ENCODE assay signal across 31 cellular contexts in the genomic region with DNA sequence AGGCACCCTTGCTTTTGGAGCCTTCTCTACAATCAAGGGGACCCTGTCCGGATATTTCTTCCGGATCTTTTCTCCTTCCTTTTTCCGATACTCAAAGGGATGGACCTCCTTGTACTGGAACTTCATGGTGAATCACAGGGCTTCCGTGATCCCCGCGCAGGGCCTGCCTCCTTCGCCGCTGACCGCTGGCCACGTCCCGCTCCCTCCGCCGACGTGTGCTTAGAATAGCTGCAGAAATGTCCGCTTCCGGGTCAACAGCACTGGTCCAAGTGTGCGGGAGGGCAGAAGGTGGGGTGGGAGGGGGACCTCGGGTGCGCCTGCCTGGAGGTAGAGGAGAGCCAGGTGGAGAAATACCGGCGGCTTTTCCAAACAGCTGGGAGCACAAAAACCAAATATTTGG.
"Had no signal": no experiment of that assay in that cellular context is flagged by ENCODE, and none has a peak within 500 bp of the region (broad histone marks: within the 10 kb centered on the region; RNA-seq: fewer than 3 reads in every experiment).

No MANE protein-coding gene starts in this region.

- H3K27me3 ChIP-seq: adrenal gland, body of pancreas, colonic mucosa, gastrocnemius medialis, heart left ventricle had no signal

- H3K9me3 ChIP-seq: adrenal gland, body of pancreas, colonic mucosa, gastrocnemius medialis, heart left ventricle had no signal

- H3K36me3 ChIP-seq: adrenal gland, cardiac muscle cell, colonic mucosa, gastrocnemius medialis, heart left ventricle had no signal

- ATAC-seq: activated CD4-positive, alpha-beta T cell treated with anti-CD3 and anti-CD28 coated beads for 36 hours; activated naive CD8-positive, alpha-beta T cell treated with anti-CD3 and anti-CD28 coated beads, Interleukin-2, amount 50 U/mL, for 24 hours; body of pancreas; esophagus mucosa; gastrocnemius medialis; heart left ventricle; T-helper 17 cell had no signal

- H3K4me3 ChIP-seq: adrenal gland, body of pancreas, cardiac muscle cell, colonic mucosa, gastrocnemius medialis, heart left ventricle had no signal

- DNase-seq: activated CD4-positive, alpha-beta memory T cell treated with anti-CD3 and anti-CD28 coated beads, Interleukin-2, amount 10 ng/mL, durations not matched to agents 7 days and 5 days; activated CD4-positive, alpha-beta T cell treated with anti-CD3 and anti-CD28 coated beads for 36 hours; activated CD4-positive, alpha-beta T cell treated with anti-CD3 and anti-CD28 coated beads, Interleukin-2, amount 10 ng/mL, durations not matched to agents 24 days and 14 days; activated CD4-positive, alpha-beta T cell treated with anti-CD3 and anti-CD28 coated beads, Interleukin-2, amount 50 U/mL, for 4 hours; activated CD4-positive, CD25-positive, alpha-beta regulatory T cell; activated CD4-positive, CD25-positive, alpha-beta regulatory T cell treated with anti-CD3 and anti-CD28 coated beads, Interleukin-2, amount 50 U/mL, for 72 hours; activated CD8-positive, alpha-beta memory T cell treated with anti-CD3 and anti-CD28 coated beads, Interleukin-2, amount 50 U/mL, for 48 hours; activated effector memory CD4-positive, alpha-beta T cell treated with anti-CD3 and anti-CD28 coated beads, Interleukin-2, amount 50 U/mL, for 16 hours; activated naive CD4-positive, alpha-beta T cell treated with anti-CD3 and anti-CD28 coated beads for 36 hours; activated naive CD8-positive, alpha-beta T cell treated with anti-CD3 and anti-CD28 coated beads for 36 hours; activated naive CD8-positive, alpha-beta T cell treated with anti-CD3 and anti-CD28 coated beads, Interleukin-2, amount 50 U/mL, for 24 hours; activated T-cell treated with anti-CD3 and anti-CD28 coated beads, Interleukin-2, amount 50 U/mL, for 48 hours; adrenal gland; amygdala; aorta; body of pancreas; central memory CD4-positive, alpha-beta T cell; cerebellar nuclear complex; colonic mucosa; effector CD8-positive, alpha-beta T cell; foreskin fibroblast; gastrocnemius medialis; glutamatergic neuron; T-helper 1 cell; T-helper 17 cell; T1000 had no signal

- H3K27ac ChIP-seq: adrenal gland, body of pancreas, cardiac muscle cell, colonic mucosa, gastrocnemius medialis, heart left ventricle had no signal

- FAIRE-seq: endometrium, endothelial cell of umbilical vein had no signal
